In genomic region chr13:99436013-99436412, GRCh38 we compare ENCODE assay signal across 20 cellular contexts.
DNase-seq lines count a peak whose midpoint lies in the region; ATAC-seq, FAIRE-seq and TF ChIP-seq lines count a peak whose summit lies in the region.
"Had no signal": no experiment of that assay in that cellular context is flagged by ENCODE, and none has a peak within 500 bp of the region (broad histone marks: within the 10 kb centered on the region; RNA-seq: fewer than 3 reads in every experiment).

No MANE protein-coding gene starts in this region.

- no peak overlapping the region for H3K27ac ChIP-seq in breast epithelium
- H3K27ac ChIP-seq in GM23248 = no peak overlapping the region
- H3K27ac ChIP-seq in Peyer's patch = peak overlapping the region in 1 of 4 donors; percentile 64
- H3K27ac ChIP-seq: body of pancreas, colonic mucosa, pancreas, sigmoid colon, stomach had no signal

- H3K36me3 Mint-ChIP-seq in MCF 10A (ENCODE audit: insufficient read depth, unreplicated experiment) = peaks cover 6% of the 10 kb centered on the region
- H3K36me3 Mint-ChIP-seq in central memory CD8-positive, alpha-beta T cell (ENCODE audit: insufficient read depth) = peaks cover 21% of the 10 kb centered on the region
- peaks cover 42% of the 10 kb centered on the region for H3K36me3 Mint-ChIP-seq in stimulated activated effector memory CD8-positive, alpha-beta T cell treated with anti-CD3 and anti-CD28 coated beads, Interleukin-12 subunit alpha, Interleukin-12 subunit beta, amount 100 ng/mL, for 72 hours
- H3K36me3 Mint-ChIP-seq: type B pancreatic cell had no signal

- no peaks in the 10 kb centered on the region for H3K9me2 ChIP-seq in GM23248 (ENCODE audit: insufficient read depth)

- no peak overlapping the region for H3K4me2 ChIP-seq in GM23248 (ENCODE audit: unreplicated experiment)

- H3K4me1 Mint-ChIP-seq in MCF 10A (ENCODE audit: insufficient read depth, unreplicated experiment) = peaks cover 18% of the 10 kb centered on the region
- peaks cover 59% of the 10 kb centered on the region for H3K4me1 Mint-ChIP-seq in central memory CD8-positive, alpha-beta T cell
- H3K4me1 Mint-ChIP-seq in stimulated activated effector memory CD8-positive, alpha-beta T cell treated with anti-CD3 and anti-CD28 coated beads, Interleukin-12 subunit alpha, Interleukin-12 subunit beta, amount 100 ng/mL, for 72 hours = peaks cover 67% of the 10 kb centered on the region

- no peaks in the 10 kb centered on the region for H3K79me2 ChIP-seq in GM23248 (ENCODE audit: insufficient read depth)

- no peak overlapping the region for H2AFZ ChIP-seq in GM23248

- H3K9me3 ChIP-seq in breast epithelium (no peaks in the 10 kb centered on the region), GM23248 (ENCODE audit: low read depth) (no peaks in the 10 kb centered on the region), Peyer's patch (no peaks in the 10 kb centered on the region)
- H3K9me3 ChIP-seq: body of pancreas, colonic mucosa, pancreas, sigmoid colon, stomach had no signal

- H3K4me1 ChIP-seq in breast epithelium (no peaks in the 10 kb centered on the region), GM23248 (ENCODE audit: insufficient read depth) (peaks cover 13% of the 10 kb centered on the region), Peyer's patch (peaks cover 0 to 21% (median 14%) of the 10 kb centered on the region in 4 donors)
- H3K4me1 ChIP-seq: colonic mucosa, pancreas had no signal

- H3K27me3 ChIP-seq in breast epithelium = no peaks in the 10 kb centered on the region
- H3K27me3 ChIP-seq in GM23248 (replicated peaks; ENCODE audit: insufficient read depth) = peaks cover 23% of the 10 kb centered on the region; the same call in 1 of the 2 replicates
- H3K27me3 ChIP-seq in Peyer's patch = no peaks in the 10 kb centered on the region
- H3K27me3 ChIP-seq: body of pancreas, colonic mucosa, sigmoid colon had no signal

- H3K9ac ChIP-seq in GM23248 = no peak overlapping the region

- H3K27me3 Mint-ChIP-seq in MCF 10A (ENCODE audit: insufficient read depth, unreplicated experiment) = peaks cover 19% of the 10 kb centered on the region
- H3K27me3 Mint-ChIP-seq in central memory CD8-positive, alpha-beta T cell = no peaks in the 10 kb centered on the region

- CTCF ChIA-PET in MCF 10A (lab: Yijun Ruan, JAX) = interaction anchor here (0.5 to 5.6 kb wide), 77 partner anchors 9 to 915 kb away, joined by 3 to 167 read pairs (median 5); partner anchors contain the start of gene UBAC2

- H4K20me1 ChIP-seq in GM23248 (ENCODE audit: insufficient read depth) = no peaks in the 10 kb centered on the region

- FAIRE-seq in RCC 7860 (lab: Jason Lieb, UNC) = no peak
- FAIRE-seq: islet of Langerhans, pancreas had no signal

- H3K9me3 Mint-ChIP-seq in MCF 10A (ENCODE audit: unreplicated experiment) = no peaks in the 10 kb centered on the region
- no peaks in the 10 kb centered on the region for H3K9me3 Mint-ChIP-seq in central memory CD8-positive, alpha-beta T cell
- H3K9me3 Mint-ChIP-seq in stimulated activated effector memory CD8-positive, alpha-beta T cell treated with anti-CD3 and anti-CD28 coated beads, Interleukin-12 subunit alpha, Interleukin-12 subunit beta, amount 100 ng/mL, for 72 hours = no peaks in the 10 kb centered on the region
- H3K9me3 Mint-ChIP-seq: type B pancreatic cell had no signal

- no TSS peak for BruUV-seq in MCF 10A (replicated peaks; lab: Mats Ljungman, UMichigan)

- intact Hi-C loops in MCF 10A (cut with micrococcal nuclease) (loop anchor here (2.0 kb wide), 1 partner anchor 259 kb away; no protein-coding TSS in a partner anchor), breast epithelium (cut with DNase I; ENCODE audit: low total_unique reads) (loop anchor here (10.0 kb wide), 1 partner anchor 261 kb away; no protein-coding TSS in a partner anchor)

- WGBS in GM23248 (ENCODE audit: low coverage in 1 of 2, low lambda C conversion rate in 2 of 2, missing lambda C conversion rate in 2 of 2), 2 experiments = 50 to 51% methylated on average over 3 of the region's 3 CpGs

- DNase-seq in MCF 10A (ENCODE audit: unreplicated experiment) (peak; percentile 8), breast epithelium (ENCODE audit: low spot score in 2 of 2) (no peak), RCC 7860 (ENCODE audit: low spot score) (peak; percentile 17), GM23248 (no peak), superior temporal gyrus (ENCODE audit: extremely low spot score) (no peak), Peyer's patch (no peak)
- no peak for DNase-seq in central memory CD8-positive, alpha-beta T cell (ENCODE audit: low spot score in 2 of 2)
- DNase-seq in stimulated activated effector memory CD8-positive, alpha-beta T cell treated with anti-CD3 and anti-CD28 coated beads, Interleukin-12 subunit alpha, Interleukin-12 subunit beta, amount 100 ng/mL, for 72 hours (ENCODE audit: low spot score in 2 of 2) = no peak
- DNase-seq: activated gamma-delta T cell, body of pancreas, colonic mucosa, GOT3, NCI-H1105, NCI-H510A treated with DMSO at 0.1 percent for 48 hours, pancreas, Right ventricle myocardium superior, sigmoid colon, stomach had no signal

- no peak overlapping the region for H3K4me3 Mint-ChIP-seq in MCF 10A (ENCODE audit: unreplicated experiment)
- H3K4me3 Mint-ChIP-seq in central memory CD8-positive, alpha-beta T cell = no peak overlapping the region
- H3K4me3 Mint-ChIP-seq in stimulated activated effector memory CD8-positive, alpha-beta T cell treated with anti-CD3 and anti-CD28 coated beads, Interleukin-12 subunit alpha, Interleukin-12 subunit beta, amount 100 ng/mL, for 72 hours = no peak overlapping the region

- H3K4me3 ChIP-seq in breast epithelium (no peak overlapping the region), GM23248 (no peak overlapping the region), Peyer's patch (no peak overlapping the region)
- H3K4me3 ChIP-seq: body of pancreas, colonic mucosa, sigmoid colon, stomach had no signal

- in situ Hi-C loops in GM23248 (cut with MboI) = loop anchor here (5.0 kb wide), 1 partner anchor 164 kb away; no protein-coding TSS in a partner anchor

- no peak for TF ChIP-seq CTCF in MCF 10A (IDR thresholded peaks at IDR 0.05; ENCODE audit: unreplicated experiment)
- TF ChIP-seq CTCF in breast epithelium (IDR thresholded peaks at IDR 0.05) = no peak
- no peak for TF ChIP-seq CTCF in Peyer's patch (IDR thresholded peaks at IDR 0.05)

- H3K36me3 ChIP-seq in breast epithelium (no peaks in the 10 kb centered on the region), GM23248 (ENCODE audit: low read depth) (no peaks in the 10 kb centered on the region), Peyer's patch (no peaks in the 10 kb centered on the region)
- H3K36me3 ChIP-seq: colonic mucosa, pancreas, sigmoid colon, stomach had no signal

- POLR2A ChIA-PET in MCF 10A (lab: Yijun Ruan, JAX) = interaction anchor here (0.5 to 2.1 kb wide), 6 partner anchors 18 to 259 kb away, joined by 3 to 10 read pairs (median 3); no protein-coding TSS in a partner anchor

- TF ChIP-seq POLR2A in breast epithelium (IDR thresholded peaks at IDR 0.05) (no peak), Peyer's patch (IDR thresholded peaks at IDR 0.05) (no peak)

- peaks cover 14% of the 10 kb centered on the region; the same call in 1 of the 2 replicates for H3F3A ChIP-seq in GM23248 (ENCODE audit: insufficient read depth)

- no peak overlapping the region for H3K27ac Mint-ChIP-seq in MCF 10A (ENCODE audit: low read depth, unreplicated experiment)
- H3K27ac Mint-ChIP-seq in central memory CD8-positive, alpha-beta T cell (ENCODE audit: low read depth) = peak overlapping the region; percentile 98
- H3K27ac Mint-ChIP-seq in stimulated activated effector memory CD8-positive, alpha-beta T cell treated with anti-CD3 and anti-CD28 coated beads, Interleukin-12 subunit alpha, Interleukin-12 subunit beta, amount 100 ng/mL, for 72 hours = peak overlapping the region; percentile 41

- no peak for ATAC-seq in central memory CD8-positive, alpha-beta T cell (replicated peaks; ENCODE audit: extremely low read depth, poor library complexity, severe bottlenecking)
- no peak for ATAC-seq in stimulated activated effector memory CD8-positive, alpha-beta T cell treated with anti-CD3 and anti-CD28 coated beads, Interleukin-12 subunit alpha, Interleukin-12 subunit beta, amount 100 ng/mL, for 72 hours

Comparison
In these comparisons a context has a peak if more than half of its experiments do, and no peak if none do; other contexts are left out.
1. DNase-seq: peak in MCF 10A (single experiment) and RCC 7860 (single experiment); none in breast epithelium (0 of 2), central memory CD8-positive, alpha-beta T cell (0 of 2), stimulated activated effector memory CD8-positive, alpha-beta T cell treated with anti-CD3 and anti-CD28 coated beads, Interleukin-12 subunit alpha, Interleukin-12 subunit beta, amount 100 ng/mL, for 72 hours (0 of 2), GM23248 (single experiment), superior temporal gyrus (single experiment) and Peyer's patch (0 of 3).